Comparison of ENCODE assay signal across 8 cellular contexts in the genomic region with DNA sequence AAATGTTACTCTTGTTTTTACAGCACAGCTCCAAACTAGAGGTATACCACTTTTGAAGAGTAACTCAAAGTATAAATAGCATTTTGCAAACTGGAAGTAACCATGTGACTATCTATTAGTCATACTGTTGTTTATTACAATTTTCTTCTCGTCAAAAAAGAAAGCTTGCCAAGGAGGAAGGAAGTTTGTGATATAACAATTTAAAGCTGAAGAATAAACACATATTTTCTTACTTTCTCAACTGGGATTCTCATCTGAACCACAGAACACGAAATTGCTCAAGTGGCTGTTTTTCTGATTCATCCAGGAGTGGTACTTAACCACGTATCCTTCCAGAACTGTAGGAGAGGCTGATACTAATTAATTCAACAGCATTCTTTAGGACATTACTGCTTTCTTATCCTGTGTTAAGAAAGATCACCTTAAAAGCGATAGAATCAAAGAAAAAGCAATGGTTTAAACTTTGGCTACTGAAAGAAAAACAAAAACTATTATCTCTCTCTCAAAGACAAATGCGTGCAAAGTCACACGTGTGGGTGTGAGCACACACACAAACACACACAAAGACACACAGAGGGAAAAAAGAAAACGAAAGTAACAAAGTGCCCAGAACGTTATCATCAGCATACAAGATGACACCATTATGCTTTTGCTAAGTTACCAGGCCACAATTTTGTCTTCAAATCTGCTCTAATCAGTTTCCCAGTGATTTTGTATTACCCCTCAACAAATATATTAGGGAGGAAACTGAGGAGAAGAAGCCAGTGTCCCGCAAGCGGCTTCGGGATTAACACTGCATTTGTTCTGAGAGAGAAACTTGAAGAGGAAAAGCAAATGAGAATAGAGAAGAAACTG. TPM values are rescaled to one million over a fixed set of nuclear protein-coding genes. Genes with fewer than 3 reads are reported as not detected.
DNase-seq lines count a peak whose midpoint lies in the region; ATAC-seq and TF ChIP-seq lines count a peak whose summit lies in the region.

A gene (minus strand): TSS at position 48 of the 855 bp plus-strand sequence.

- H3K4me3 Mint-ChIP-seq in effector memory CD8-positive, alpha-beta T cell = peak within 1 kb of the TSS; percentile 83 to 99
- H3K4me3 Mint-ChIP-seq in glutamatergic neuron (ENCODE audit: unreplicated experiment) = no peak within 1 kb of the TSS

- H3K4me1 Mint-ChIP-seq in effector memory CD8-positive, alpha-beta T cell (ENCODE audit: low read depth in 2 of 2) = peaks cover 7 to 29% of the 10 kb centered on the region in 2 donors
- no peaks in the 10 kb centered on the region for H3K4me1 Mint-ChIP-seq in glutamatergic neuron (ENCODE audit: low read depth, unreplicated experiment)

- no peaks in the 10 kb centered on the region for H3K27me3 Mint-ChIP-seq in effector memory CD8-positive, alpha-beta T cell
- no peaks in the 10 kb centered on the region for H3K27me3 Mint-ChIP-seq in glutamatergic neuron (ENCODE audit: unreplicated experiment)

- no peaks in the 10 kb centered on the region for H3K9me3 Mint-ChIP-seq in effector memory CD8-positive, alpha-beta T cell
- H3K9me3 Mint-ChIP-seq in glutamatergic neuron (ENCODE audit: unreplicated experiment) = no peaks in the 10 kb centered on the region

- H3K36me3 Mint-ChIP-seq in effector memory CD8-positive, alpha-beta T cell (ENCODE audit: insufficient read depth) = peaks cover 26% of the 10 kb centered on the region
- H3K36me3 Mint-ChIP-seq in glutamatergic neuron (ENCODE audit: unreplicated experiment) = no peaks in the 10 kb centered on the region

- POLR2A ChIA-PET in GM10248 (lab: Yijun Ruan, JAX) = no interaction called here

- H3K36me3 ChIP-seq in muscle layer of duodenum (ENCODE audit: control insufficient read depth in 1 of 2, insufficient read depth in 2 of 2, low read length in 2 of 2) = no peaks in the 10 kb centered on the region
- no peaks in the 10 kb centered on the region for H3K36me3 ChIP-seq in aorta (ENCODE audit: control insufficient read depth in 1 of 2, insufficient read depth in 2 of 2, low read length in 1 of 2)

- intact Hi-C loops in aorta (cut with DNase I) = no loop called here

- no peaks in the 10 kb centered on the region for H3K4me1 ChIP-seq in muscle layer of duodenum (ENCODE audit: control insufficient read depth in 1 of 2, insufficient read depth in 2 of 2, low read length in 2 of 2)
- H3K4me1 ChIP-seq in aorta (ENCODE audit: control insufficient read depth in 1 of 2, insufficient read depth in 2 of 2, low read length in 2 of 2) = no peaks in the 10 kb centered on the region

- H3K27ac ChIP-seq in muscle layer of duodenum (ENCODE audit: low read length) (peak within 1 kb of the TSS; percentile 96), aorta (ENCODE audit: low read depth in 1 of 2, low read length in 2 of 2) (no peak within 1 kb of the TSS)

- H3K4me3 ChIP-seq in muscle layer of duodenum (ENCODE audit: low read depth in 1 of 2, low read length in 2 of 2) (peak within 1 kb of the TSS; percentile 58 to 71), aorta (ENCODE audit: low read length in 2 of 2) (peak within 1 kb of the TSS; percentile 34 to 40)

- no peaks in the 10 kb centered on the region for H3K9me3 ChIP-seq in muscle layer of duodenum (ENCODE audit: control insufficient read depth in 1 of 2, low read length in 2 of 2)
- H3K9me3 ChIP-seq in aorta (ENCODE audit: control insufficient read depth, low read length) = no peaks in the 10 kb centered on the region

- WGBS in aorta, 2 donors = 28 to 41% methylated on average over 11 of the region's 11 CpGs

- ATAC-seq in HG02885 (IDR thresholded peaks at IDR 0.05; ENCODE audit: poor library complexity, unreplicated experiment) (peak; percentile 41), aorta (ENCODE audit: low FRiP score) (peak; percentile 80), HG03196 (IDR thresholded peaks at IDR 0.05; ENCODE audit: unreplicated experiment) (no peak)
- ATAC-seq in effector memory CD8-positive, alpha-beta T cell (replicated peaks) = peak; percentile 75

- H3K27me3 ChIP-seq in muscle layer of duodenum (ENCODE audit: low read depth, low read length) = no peaks in the 10 kb centered on the region
- H3K27me3 ChIP-seq in aorta (ENCODE audit: control insufficient read depth in 1 of 2, insufficient read depth in 2 of 2, low read length in 1 of 2) = no peaks in the 10 kb centered on the region

- CTCF ChIA-PET in GM10248 (lab: Yijun Ruan, JAX) = interaction anchor here (1.0 to 2.1 kb wide), 2 partner anchors 56 to 118 kb away, joined by 3 to 5 read pairs; no protein-coding TSS in a partner anchor

- peak; percentile 16 for DNase-seq in GM10248 (ENCODE audit: extremely low spot score)
- DNase-seq in SW480 (ENCODE audit: low spot score) = peak; percentile 33
- peak in 2 of 3 experiments; percentile 14 to 30 for DNase-seq in effector memory CD8-positive, alpha-beta T cell
- DNase-seq in aorta = no peak
- no peak for DNase-seq in glutamatergic neuron

- peak within 1 kb of the TSS; percentile 95 to 100 for H3K27ac Mint-ChIP-seq in effector memory CD8-positive, alpha-beta T cell
- no peak within 1 kb of the TSS for H3K27ac Mint-ChIP-seq in glutamatergic neuron (ENCODE audit: unreplicated experiment)

- TF ChIP-seq CTCF in GM10248 (IDR thresholded peaks at IDR 0.05; ENCODE audit: control extremely low read depth, extremely low read depth, low read depth, missing control alignments) (no peak), glutamatergic neuron (IDR thresholded peaks at IDR 0.05; ENCODE audit: partially characterized antibody, unreplicated experiment) (no peak)

RNA-seq across cellular contexts. Expression of the gene that starts here (rescaled TPM):
- total RNA-seq in aorta (10 to 100 TPM; 10.5 to 23.3 TPM), glutamatergic neuron (ENCODE audit: unreplicated experiment) (not detected)
- 10 to 100 TPM in 1 of 2 donors, 1 to 10 TPM in 1; 1.2 to 10.9 TPM for polyA plus RNA-seq in aorta

Comparison
In these comparisons a context has a peak if more than half of its experiments do, and no peak if none do; other contexts are left out.
1. RNA of the gene that starts here (total RNA-seq): 10.5 to 23.3 TPM in aorta; not detected in glutamatergic neuron (single experiment); every median in the first group is over 10 times any median in the second.
2. DNase-seq: peak in GM10248 (single experiment), SW480 (single experiment) and effector memory CD8-positive, alpha-beta T cell (2 of 3); none in aorta (0 of 2) and glutamatergic neuron (single experiment).